Comparison of ENCODE assay signal across 1 cellular context in genomic region chr13:52454825-52455676, GRCh38.
TF ChIP-seq lines count a peak whose summit lies in the region.

Gene CKAP2 (plus strand): TSS chr13:52455478. CDS start chr13:52455557, 79 bp downstream.

TF ChIP-seq in HepG2, 621 proteins besides CTCF, POLR2A, EP300 and RAD21 (continued from another document and continues in another):
- TF ChIP-seq, protein P1, sequence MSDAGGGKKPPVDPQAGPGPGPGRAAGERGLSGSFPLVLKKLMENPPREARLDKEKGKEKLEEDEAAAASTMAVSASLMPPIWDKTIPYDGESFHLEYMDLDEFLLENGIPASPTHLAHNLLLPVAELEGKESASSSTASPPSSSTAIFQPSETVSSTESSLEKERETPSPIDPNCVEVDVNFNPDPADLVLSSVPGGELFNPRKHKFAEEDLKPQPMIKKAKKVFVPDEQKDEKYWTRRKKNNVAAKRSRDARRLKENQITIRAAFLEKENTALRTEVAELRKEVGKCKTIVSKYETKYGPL (CRISPR knock-in tag; IDR thresholded peaks at IDR 0.05), result no peak
- TF ChIP-seq MTA3 (CRISPR knock-in tag; IDR thresholded peaks at IDR 0.05) (no peak), ZFAT (CRISPR knock-in tag; conservative IDR thresholded peaks at IDR 0.05) (no peak), NCOA2 (CRISPR knock-in tag; IDR thresholded peaks at IDR 0.05) (no peak), MED8 (CRISPR knock-in tag; IDR thresholded peaks at IDR 0.05; ENCODE audit: insufficient replicate concordance) (peak; percentile 77), ARHGAP35 (CRISPR knock-in tag; IDR thresholded peaks at IDR 0.05; ENCODE audit: borderline replicate concordance) (no peak), ZNF24 (IDR thresholded peaks at IDR 0.05) (no peak), ZNF614 (CRISPR knock-in tag; IDR thresholded peaks at IDR 0.05; ENCODE audit: borderline replicate concordance) (no peak), KLF6 (CRISPR knock-in tag; IDR thresholded peaks at IDR 0.05) (0 out of 2 replicates have a peak, but pooled peaks have one; percentile 13), EEA1 (CRISPR knock-in tag; IDR thresholded peaks at IDR 0.05; ENCODE audit: borderline replicate concordance) (no peak), ZNF343 (CRISPR knock-in tag; IDR thresholded peaks at IDR 0.05) (no peak), ZNF564 (CRISPR knock-in tag; IDR thresholded peaks at IDR 0.05) (no peak), ZNF207 (IDR thresholded peaks at IDR 0.05; ENCODE audit: borderline replicate concordance) (no peak), PHF20 (CRISPR knock-in tag; IDR thresholded peaks at IDR 0.05) (peak; percentile 25; the same call in 1 of the 2 replicates), BCL3 (CRISPR knock-in tag; IDR thresholded peaks at IDR 0.05) (no peak), AHR (CRISPR knock-in tag; IDR thresholded peaks at IDR 0.05) (no peak), HMGA1 (CRISPR knock-in tag; conservative IDR thresholded peaks at IDR 0.05) (no peak), ZNF598 (CRISPR knock-in tag; IDR thresholded peaks at IDR 0.05; ENCODE audit: borderline replicate concordance) (no peak), XRCC5 (optimal IDR thresholded peaks at IDR 0.05; ENCODE audit: low read length) (no peak), AKAP8 (CRISPR knock-in tag; IDR thresholded peaks at IDR 0.05) (no peak), BORCS8-MEF2B (CRISPR knock-in tag; IDR thresholded peaks at IDR 0.05) (peak; percentile 78; the same call in 1 of the 2 replicates), ZNF652 (CRISPR knock-in tag; IDR thresholded peaks at IDR 0.05; ENCODE audit: borderline replicate concordance, low read depth) (no peak), GMEB2 (CRISPR knock-in tag; IDR thresholded peaks at IDR 0.05; ENCODE audit: low read depth) (no peak), GLI4 (CRISPR knock-in tag; IDR thresholded peaks at IDR 0.05; ENCODE audit: borderline replicate concordance) (no peak), CREM (IDR thresholded peaks at IDR 0.05) (peak; percentile 73), CREM (CRISPR knock-in tag; IDR thresholded peaks at IDR 0.05) (no peak), HIVEP1 (CRISPR knock-in tag; IDR thresholded peaks at IDR 0.05) (peak; percentile 76), DPF2 (CRISPR knock-in tag; IDR thresholded peaks at IDR 0.05; ENCODE audit: borderline replicate concordance, low read depth) (no peak), HES4 (CRISPR knock-in tag; IDR thresholded peaks at IDR 0.05; ENCODE audit: borderline replicate concordance) (no peak), REL (CRISPR knock-in tag; conservative IDR thresholded peaks at IDR 0.05) (no peak; the same call in 1 of the 2 replicates), REPIN1 (CRISPR knock-in tag; IDR thresholded peaks at IDR 0.05; ENCODE audit: borderline replicate concordance, low read depth) (peak; percentile 32; the same call in 1 of the 2 replicates), ZNF749 (CRISPR knock-in tag; IDR thresholded peaks at IDR 0.05; ENCODE audit: borderline replicate concordance) (no peak; the same call in 1 of the 2 replicates), TEAD3 (CRISPR knock-in tag; optimal IDR thresholded peaks at IDR 0.05; ENCODE audit: borderline replicate concordance) (no peak), ZNF761 (CRISPR knock-in tag; conservative IDR thresholded peaks at IDR 0.05) (peak; percentile 80; the same call in 1 of the 2 replicates), YEATS4 (CRISPR knock-in tag; IDR thresholded peaks at IDR 0.05; ENCODE audit: borderline replicate concordance) (peak; percentile 90; the same call in 1 of the 2 replicates), KAT7 (CRISPR knock-in tag; IDR thresholded peaks at IDR 0.05; ENCODE audit: borderline replicate concordance) (no peak), GPN1 (CRISPR knock-in tag; IDR thresholded peaks at IDR 0.05; ENCODE audit: borderline replicate concordance) (no peak), ZNF577 (CRISPR knock-in tag; IDR thresholded peaks at IDR 0.05; ENCODE audit: borderline replicate concordance, low read depth) (no peak), ZMYM2 (CRISPR knock-in tag; IDR thresholded peaks at IDR 0.05) (peak; percentile 89), ZNF605 (CRISPR knock-in tag; IDR thresholded peaks at IDR 0.05) (peak; percentile 64), POLR2G (IDR thresholded peaks at IDR 0.05; ENCODE audit: low read depth, low read length) (peak; percentile 92), ZMYM3 (CRISPR knock-in tag; IDR thresholded peaks at IDR 0.05) (no peak), SYNCRIP (IDR thresholded peaks at IDR 0.05; ENCODE audit: insufficient read depth, low read depth, low read length) (no peak), KLF9 (CRISPR knock-in tag; IDR thresholded peaks at IDR 0.05; ENCODE audit: low read depth) (0 out of 2 replicates have a peak, but pooled peaks have one; percentile 32), ZNF546 (CRISPR knock-in tag; conservative IDR thresholded peaks at IDR 0.05) (no peak), KMT2A (CRISPR knock-in tag; IDR thresholded peaks at IDR 0.05) (no peak; the same call in 1 of the 2 replicates), NFAT5 (CRISPR knock-in tag; IDR thresholded peaks at IDR 0.05) (no peak), PAF1 (CRISPR knock-in tag; IDR thresholded peaks at IDR 0.05) (no peak), CHCHD3 (CRISPR knock-in tag; IDR thresholded peaks at IDR 0.05) (0 out of 2 replicates have a peak, but pooled peaks have one; percentile 54), TERF1 (CRISPR knock-in tag; IDR thresholded peaks at IDR 0.05) (no peak), ZNF337 (CRISPR knock-in tag; IDR thresholded peaks at IDR 0.05; ENCODE audit: borderline replicate concordance, low read depth) (no peak)
- TF ChIP-seq, protein P2, sequence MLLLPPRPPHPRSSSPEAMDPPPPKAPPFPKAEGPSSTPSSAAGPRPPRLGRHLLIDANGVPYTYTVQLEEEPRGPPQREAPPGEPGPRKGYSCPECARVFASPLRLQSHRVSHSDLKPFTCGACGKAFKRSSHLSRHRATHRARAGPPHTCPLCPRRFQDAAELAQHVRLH (CRISPR knock-in tag; IDR thresholded peaks at IDR 0.05; ENCODE audit: borderline replicate concordance, low read depth), result no peak
- TF ChIP-seq, protein P3, sequence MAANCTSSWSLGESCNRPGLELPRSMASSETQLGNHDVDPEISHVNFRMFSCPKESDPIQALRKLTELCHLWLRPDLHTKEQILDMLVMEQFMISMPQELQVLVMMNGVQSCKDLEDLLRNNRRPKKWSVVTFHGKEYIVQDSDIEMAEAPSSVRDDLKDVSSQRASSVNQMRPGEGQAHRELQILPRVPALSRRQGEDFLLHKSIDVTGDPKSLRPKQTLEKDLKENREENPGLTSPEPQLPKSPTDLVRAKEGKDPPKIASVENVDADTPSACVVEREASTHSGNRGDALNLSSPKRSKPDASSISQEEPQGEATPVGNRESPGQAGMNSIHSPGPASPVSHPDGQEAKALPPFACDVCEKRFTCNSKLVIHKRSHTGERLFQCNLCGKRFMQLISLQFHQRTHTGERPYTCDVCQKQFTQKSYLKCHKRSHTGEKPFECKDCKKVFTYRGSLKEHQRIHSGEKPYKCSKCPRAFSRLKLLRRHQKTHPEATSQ (CRISPR knock-in tag; IDR thresholded peaks at IDR 0.05; ENCODE audit: borderline replicate concordance), result no peak
- TF ChIP-seq, protein P4, sequence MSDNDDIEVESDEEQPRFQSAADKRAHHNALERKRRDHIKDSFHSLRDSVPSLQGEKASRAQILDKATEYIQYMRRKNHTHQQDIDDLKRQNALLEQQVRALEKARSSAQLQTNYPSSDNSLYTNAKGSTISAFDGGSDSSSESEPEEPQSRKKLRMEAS (IDR thresholded peaks at IDR 0.05), result no peak; the same call in 1 of the 2 replicates
- TF ChIP-seq, protein P5, sequence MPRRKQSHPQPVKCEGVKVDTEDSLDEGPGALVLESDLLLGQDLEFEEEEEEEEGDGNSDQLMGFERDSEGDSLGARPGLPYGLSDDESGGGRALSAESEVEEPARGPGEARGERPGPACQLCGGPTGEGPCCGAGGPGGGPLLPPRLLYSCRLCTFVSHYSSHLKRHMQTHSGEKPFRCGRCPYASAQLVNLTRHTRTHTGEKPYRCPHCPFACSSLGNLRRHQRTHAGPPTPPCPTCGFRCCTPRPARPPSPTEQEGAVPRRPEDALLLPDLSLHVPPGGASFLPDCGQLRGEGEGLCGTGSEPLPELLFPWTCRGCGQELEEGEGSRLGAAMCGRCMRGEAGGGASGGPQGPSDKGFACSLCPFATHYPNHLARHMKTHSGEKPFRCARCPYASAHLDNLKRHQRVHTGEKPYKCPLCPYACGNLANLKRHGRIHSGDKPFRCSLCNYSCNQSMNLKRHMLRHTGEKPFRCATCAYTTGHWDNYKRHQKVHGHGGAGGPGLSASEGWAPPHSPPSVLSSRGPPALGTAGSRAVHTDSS (CRISPR knock-in tag; conservative IDR thresholded peaks at IDR 0.05), result no peak
- TF ChIP-seq, protein P6, sequence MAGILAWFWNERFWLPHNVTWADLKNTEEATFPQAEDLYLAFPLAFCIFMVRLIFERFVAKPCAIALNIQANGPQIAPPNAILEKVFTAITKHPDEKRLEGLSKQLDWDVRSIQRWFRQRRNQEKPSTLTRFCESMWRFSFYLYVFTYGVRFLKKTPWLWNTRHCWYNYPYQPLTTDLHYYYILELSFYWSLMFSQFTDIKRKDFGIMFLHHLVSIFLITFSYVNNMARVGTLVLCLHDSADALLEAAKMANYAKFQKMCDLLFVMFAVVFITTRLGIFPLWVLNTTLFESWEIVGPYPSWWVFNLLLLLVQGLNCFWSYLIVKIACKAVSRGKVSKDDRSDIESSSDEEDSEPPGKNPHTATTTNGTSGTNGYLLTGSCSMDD (CRISPR knock-in tag; IDR thresholded peaks at IDR 0.05), result no peak
- TF ChIP-seq, protein P7, sequence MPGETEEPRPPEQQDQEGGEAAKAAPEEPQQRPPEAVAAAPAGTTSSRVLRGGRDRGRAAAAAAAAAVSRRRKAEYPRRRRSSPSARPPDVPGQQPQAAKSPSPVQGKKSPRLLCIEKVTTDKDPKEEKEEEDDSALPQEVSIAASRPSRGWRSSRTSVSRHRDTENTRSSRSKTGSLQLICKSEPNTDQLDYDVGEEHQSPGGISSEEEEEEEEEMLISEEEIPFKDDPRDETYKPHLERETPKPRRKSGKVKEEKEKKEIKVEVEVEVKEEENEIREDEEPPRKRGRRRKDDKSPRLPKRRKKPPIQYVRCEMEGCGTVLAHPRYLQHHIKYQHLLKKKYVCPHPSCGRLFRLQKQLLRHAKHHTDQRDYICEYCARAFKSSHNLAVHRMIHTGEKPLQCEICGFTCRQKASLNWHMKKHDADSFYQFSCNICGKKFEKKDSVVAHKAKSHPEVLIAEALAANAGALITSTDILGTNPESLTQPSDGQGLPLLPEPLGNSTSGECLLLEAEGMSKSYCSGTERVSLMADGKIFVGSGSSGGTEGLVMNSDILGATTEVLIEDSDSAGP (CRISPR knock-in tag; IDR thresholded peaks at IDR 0.05; ENCODE audit: borderline replicate concordance), result peak; percentile 56
